14 cellular contexts compared by ENCODE assay signal in the genomic region with DNA sequence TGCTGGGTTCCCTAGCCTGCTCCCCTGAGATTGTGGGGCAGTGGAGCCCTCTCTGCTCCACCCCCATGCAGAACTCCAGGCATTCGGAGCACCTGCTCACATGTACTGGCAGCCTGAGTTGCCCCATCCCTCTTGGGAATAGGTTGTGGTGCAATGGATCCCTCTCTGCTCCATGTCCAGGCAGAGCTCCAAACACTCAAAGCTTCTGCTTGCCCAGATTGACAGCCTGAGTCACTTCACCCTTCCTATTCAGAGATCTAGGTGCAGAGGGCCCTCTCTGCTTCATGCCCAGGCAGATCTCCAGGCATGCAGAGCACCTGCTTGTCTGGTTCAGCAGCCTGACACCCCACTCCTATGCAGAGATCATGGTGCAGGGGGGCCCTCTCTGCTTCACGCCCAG. TPM values are rescaled to one million over a fixed set of nuclear protein-coding genes. Genes with fewer than 3 reads are reported as not detected.
DNase-seq lines count a peak whose midpoint lies in the region; ATAC-seq, FAIRE-seq and TF ChIP-seq lines count a peak whose summit lies in the region.
"Had no signal": no experiment of that assay in that cellular context is flagged by ENCODE, and none has a peak within 500 bp of the region (broad histone marks: within the 10 kb centered on the region; RNA-seq: fewer than 3 reads in every experiment).

No MANE protein-coding gene starts in this region.

- no peak overlapping the region for H2BK5ac ChIP-seq in trophoblast cell (ENCODE audit: low read depth, low read length, poor library complexity)

- H2AK5ac ChIP-seq in trophoblast cell (ENCODE audit: low read length), result no peak overlapping the region

- no peak overlapping the region for H3K4me2 ChIP-seq in trophoblast cell (ENCODE audit: low read length)

- no CpG with 5 or more reads among the region's 2 CpGs for WGBS in trophoblast cell (ENCODE audit: extremely low coverage, insufficient coverage, insufficient read length)

- H3K4me3 ChIP-seq in bronchial epithelial cell (ENCODE audit: low read depth, low read length), result no peak overlapping the region
- no peak overlapping the region for H3K4me3 ChIP-seq in trophoblast cell (ENCODE audit: low read depth, low read length)
- H3K4me3 ChIP-seq: cardiac muscle cell, ovary, Peyer's patch had no signal

- no peak overlapping the region for H4K8ac ChIP-seq in trophoblast cell (ENCODE audit: low read depth, low read length)

- no peaks in the 10 kb centered on the region for H3K4me1 ChIP-seq in trophoblast cell (ENCODE audit: control insufficient read depth in 1 of 2, insufficient read depth in 2 of 2, low read length in 2 of 2)
- H3K4me1 ChIP-seq: Peyer's patch had no signal

- peak; percentile 31 for ATAC-seq in stimulated activated naive CD8-positive, alpha-beta T cell treated with anti-CD3 and anti-CD28 coated beads, Interleukin-15, amount 100 ng/mL, for 72 hours
- ATAC-seq in stimulated activated naive CD8-positive, alpha-beta T cell treated with anti-CD3 and anti-CD28 coated beads, Interleukin-15, Interleukin-2, amounts not matched to agents 100 U/mL and 50 U/mL, for 24 hours, result no peak
- peak; percentile 38 for ATAC-seq in HG03520 (IDR thresholded peaks at IDR 0.05; ENCODE audit: unreplicated experiment)
- no peak for ATAC-seq in HG03439 (IDR thresholded peaks at IDR 0.05; ENCODE audit: unreplicated experiment)
- ATAC-seq in HG03135 (IDR thresholded peaks at IDR 0.05; ENCODE audit: unreplicated experiment), result no peak

- H4K12ac ChIP-seq in trophoblast cell (ENCODE audit: low read depth, low read length), result no peak overlapping the region

- H3K36me3 ChIP-seq in bronchial epithelial cell (ENCODE audit: control insufficient read depth, insufficient read depth, low read length) (no peaks in the 10 kb centered on the region), trophoblast cell (ENCODE audit: control insufficient read depth in 1 of 2, insufficient read depth in 2 of 2, low read length in 2 of 2) (no peaks in the 10 kb centered on the region)
- H3K36me3 ChIP-seq: cardiac muscle cell, ovary, Peyer's patch had no signal

- H3K9me3 Mint-ChIP-seq in stimulated activated naive CD8-positive, alpha-beta T cell treated with anti-CD3 and anti-CD28 coated beads, Interleukin-15, amount 100 ng/mL, for 72 hours, result peaks cover 5 to 9% of the 10 kb centered on the region in 2 donors

- no peak overlapping the region for H3K4me3 Mint-ChIP-seq in stimulated activated naive CD8-positive, alpha-beta T cell treated with anti-CD3 and anti-CD28 coated beads, Interleukin-15, amount 100 ng/mL, for 72 hours
- H3K4me3 Mint-ChIP-seq: activated CD4-positive, alpha-beta memory T cell treated with anti-CD3 and anti-CD28 coated beads for 36 hours had no signal

- H2BK12ac ChIP-seq in trophoblast cell (ENCODE audit: low read length), result no peak overlapping the region

- H3K79me2 ChIP-seq in trophoblast cell (ENCODE audit: control insufficient read depth, insufficient read depth, low read length, poor library complexity), result no peaks in the 10 kb centered on the region

- no peak overlapping the region for H3K23ac ChIP-seq in trophoblast cell (ENCODE audit: low read length)

- no peak overlapping the region for H3K27ac ChIP-seq in trophoblast cell (ENCODE audit: low read depth, low read length)
- H3K27ac ChIP-seq: cardiac muscle cell, ovary, Peyer's patch had no signal

- no peaks in the 10 kb centered on the region for H3K79me1 ChIP-seq in trophoblast cell (ENCODE audit: low read length)

- no peak for DNase-seq in stimulated activated naive CD8-positive, alpha-beta T cell treated with anti-CD3 and anti-CD28 coated beads, Interleukin-15, amount 100 ng/mL, for 72 hours
- DNase-seq in stimulated activated naive CD8-positive, alpha-beta T cell treated with anti-CD3 and anti-CD28 coated beads, Interleukin-15, Interleukin-2, amounts not matched to agents 100 U/mL and 50 U/mL, for 24 hours, result no peak
- DNase-seq in bronchial epithelial cell (ENCODE audit: low read depth), result peak; percentile 88
- peak; percentile 75 for DNase-seq in ureter (ENCODE audit: low spot score)
- DNase-seq in trophoblast cell, result no peak
- DNase-seq: activated gamma-delta T cell treated with Interleukin-2 at 50 U/mL for 16 hours, ovary, Peyer's patch had no signal

- no peak overlapping the region for H2AFZ ChIP-seq in trophoblast cell (ENCODE audit: insufficient read depth, low read length, poor library complexity)

- H3K14ac ChIP-seq in trophoblast cell (ENCODE audit: low read length), result no peak overlapping the region

- no peak overlapping the region for H4K91ac ChIP-seq in trophoblast cell (ENCODE audit: low read depth, low read length)

- H3K4me1 Mint-ChIP-seq in stimulated activated naive CD8-positive, alpha-beta T cell treated with anti-CD3 and anti-CD28 coated beads, Interleukin-15, amount 100 ng/mL, for 72 hours, result peaks cover 6% of the 10 kb centered on the region

- H3K9me3 ChIP-seq in trophoblast cell (ENCODE audit: insufficient read depth, low read depth, low read length), result no peaks in the 10 kb centered on the region
- H3K9me3 ChIP-seq: ovary, Peyer's patch had no signal

- H3K27me3 ChIP-seq in bronchial epithelial cell (ENCODE audit: control insufficient read depth, insufficient read depth, low read length) (no peaks in the 10 kb centered on the region), trophoblast cell (ENCODE audit: insufficient read depth, low read length) (no peaks in the 10 kb centered on the region)
- H3K27me3 ChIP-seq: cardiac muscle cell, ovary, Peyer's patch had no signal

- H3K27me3 Mint-ChIP-seq in stimulated activated naive CD8-positive, alpha-beta T cell treated with anti-CD3 and anti-CD28 coated beads, Interleukin-15, amount 100 ng/mL, for 72 hours, result no peaks in the 10 kb centered on the region
- H3K27me3 Mint-ChIP-seq: activated CD4-positive, alpha-beta memory T cell treated with anti-CD3 and anti-CD28 coated beads for 36 hours had no signal

- no peak overlapping the region for H3K4ac ChIP-seq in trophoblast cell (ENCODE audit: low read depth, low read length)

- no peak for TF ChIP-seq CTCF in bronchial epithelial cell (IDR thresholded peaks at IDR 0.05; ENCODE audit: insufficient read depth, low read length, severe bottlenecking)

- H3K18ac ChIP-seq in trophoblast cell (ENCODE audit: low read length), result no peak overlapping the region

- H2BK120ac ChIP-seq in trophoblast cell (ENCODE audit: insufficient read depth, low read length, poor library complexity), result no peak overlapping the region

- H3K27ac Mint-ChIP-seq in stimulated activated naive CD8-positive, alpha-beta T cell treated with anti-CD3 and anti-CD28 coated beads, Interleukin-15, amount 100 ng/mL, for 72 hours, result no peak overlapping the region
- H3K27ac Mint-ChIP-seq: activated CD4-positive, alpha-beta memory T cell treated with anti-CD3 and anti-CD28 coated beads for 36 hours had no signal

- H3K9ac ChIP-seq in trophoblast cell (ENCODE audit: low read length), result no peak overlapping the region

- FAIRE-seq in bronchial epithelial cell (lab: Jason Lieb, UNC), result peak; percentile 90

RNA-seq across cellular contexts. Expression of gene TEX13B, which starts 18.6 kb away (rescaled TPM):
- total RNA-seq in bronchial epithelial cell (not detected in 2 replicates), ureter (not detected)
- not detected in 2 replicates for polyA plus RNA-seq in trophoblast cell (2013)
- total RNA-seq: activated CD4-positive, alpha-beta memory T cell treated with anti-CD3 and anti-CD28 coated beads for 36 hours; cardiac muscle cell; NCI-H460; ovary; Peyer's patch had no signal
- polyA plus RNA-seq: cardiac muscle cell, ovary had no signal

RNA-seq across cellular contexts. Expression of gene VSIG1, which starts 44.1 kb away (rescaled TPM):
- total RNA-seq in bronchial epithelial cell, result 0.26 TPM in 2 replicates
- total RNA-seq in ureter, result 1.7 TPM
- polyA plus RNA-seq in trophoblast cell (2013), result 2.4 and 2.8 TPM in 2 replicates
- total RNA-seq: cardiac muscle cell, NCI-H460 had no signal
- polyA plus RNA-seq: cardiac muscle cell had no signal

Comparison
In these comparisons a context has a peak if more than half of its experiments do, and no peak if none do; other contexts are left out.
1. ATAC-seq: peak in stimulated activated naive CD8-positive, alpha-beta T cell treated with anti-CD3 and anti-CD28 coated beads, Interleukin-15, amount 100 ng/mL, for 72 hours (single experiment) and HG03520 (single experiment); none in stimulated activated naive CD8-positive, alpha-beta T cell treated with anti-CD3 and anti-CD28 coated beads, Interleukin-15, Interleukin-2, amounts not matched to agents 100 U/mL and 50 U/mL, for 24 hours (single experiment), HG03439 (single experiment) and HG03135 (single experiment).
2. DNase-seq: peak in bronchial epithelial cell (single experiment) and ureter (single experiment); none in stimulated activated naive CD8-positive, alpha-beta T cell treated with anti-CD3 and anti-CD28 coated beads, Interleukin-15, amount 100 ng/mL, for 72 hours (0 of 2), stimulated activated naive CD8-positive, alpha-beta T cell treated with anti-CD3 and anti-CD28 coated beads, Interleukin-15, Interleukin-2, amounts not matched to agents 100 U/mL and 50 U/mL, for 24 hours (single experiment) and trophoblast cell (0 of 2).